Comparison of ENCODE assay signal across 16 cellular contexts in genomic region chr7:102698962-102699750, GRCh38. TPM values are rescaled to one million over a fixed set of nuclear protein-coding genes. Genes with fewer than 3 reads are reported as not detected.
A peak's percentile ranks its signal among the peaks of the same experiment; 100 is the strongest.
DNase-seq lines count a peak whose midpoint lies in the region; ATAC-seq and TF ChIP-seq lines count a peak whose summit lies in the region.
"Not testable (repeated sequence)": the region's sequence is repeated elsewhere in the genome, so short reads cannot be mapped to it uniquely, and the experiment has no call there.
"Had no signal": no experiment of that assay in that cellular context is flagged by ENCODE, and none has a peak within 500 bp of the region (broad histone marks: within the 10 kb centered on the region; RNA-seq: fewer than 3 reads in every experiment).

No MANE protein-coding gene starts in this region.

- not testable (repeated sequence) for H3K4me3 ChIP-seq in HEK293 (ENCODE audit: low read depth, low read length); PC-3 (ENCODE audit: low read length); mammary epithelial cell (replicated peaks in 1 of 3; ENCODE audit: insufficient read depth in 1 of 3, low read depth in 2 of 3, low read length in 3 of 3)

- not testable (repeated sequence) for BruUV-seq in PC-3 (replicated peaks; lab: Mats Ljungman, UMichigan); mammary epithelial cell (replicated peaks; lab: Mats Ljungman, UMichigan)

- WGBS in mammary epithelial cell (ENCODE audit: low coverage, missing lambda C conversion rate), result 65% methylated on average over 9 of the region's 9 CpGs

- peak; percentile 43; the same call in 1 of the 2 replicates for ATAC-seq in PC-3
- ATAC-seq in foreskin keratinocyte, result peak; percentile 80

- H4K20me1 ChIP-seq in PC-3 (ENCODE audit: low read length); mammary epithelial cell (ENCODE audit: insufficient read depth, low read length): not testable (repeated sequence)

- not testable (repeated sequence) for H3K4me1 ChIP-seq in HEK293 (ENCODE audit: control insufficient read depth, insufficient read depth, low read length); PC-3 (ENCODE audit: insufficient read depth, low read length); mammary epithelial cell (ENCODE audit: insufficient read depth, low read length); foreskin keratinocyte

- dilution Hi-C loops in mammary epithelial cell (cut with HindIII; ENCODE audit: low sequenced_read_pairs), result not testable (repeated sequence)

- DNase-seq in M059J (ENCODE audit: low read depth) (peak; percentile 10), PC-3 (peak; percentile 52), RWPE1 (ENCODE audit: low spot score) (peak; percentile 5), mammary epithelial cell (peak; percentile 8), foreskin keratinocyte (peak in 1 of 2 donors; percentile 33), putamen (ENCODE audit: low spot score) (peak; percentile 0)

- not testable (repeated sequence) for H3F3A ChIP-seq in PC-3 (ENCODE audit: low read length, unreplicated experiment)

- TF ChIP-seq CTCF in HEK293 (tag by site-specific recombination; IDR thresholded peaks at IDR 0.05); PC-3 (conservative IDR thresholded peaks at IDR 0.05; ENCODE audit: low read depth, low read length); RWPE1 (conservative IDR thresholded peaks at IDR 0.05; ENCODE audit: low read depth); mammary epithelial cell (conservative IDR thresholded peaks at IDR 0.05 in 1 of 2, IDR thresholded peaks at IDR 0.05 in 1 of 2; ENCODE audit: extremely low read depth in 1 of 2, insufficient read depth in 1 of 2, low read depth in 1 of 2, low read length in 2 of 2); foreskin keratinocyte (conservative IDR thresholded peaks at IDR 0.05): not testable (repeated sequence)

- CTCF ChIA-PET in HEK293 (lab: Yijun Ruan, JAX); PC-3 (lab: Charles Lee); RWPE1 (lab: Yijun Ruan, JAX); mammary epithelial cell (lab: Charles Lee; ENCODE audit: low non-redundant PET): not testable (repeated sequence)

- H3K27ac ChIP-seq in HEK293 (ENCODE audit: extremely low read depth, low read depth, low read length); PC-3 (ENCODE audit: low read length); RWPE1; mammary epithelial cell (ENCODE audit: insufficient read depth, low read depth, low read length); foreskin keratinocyte: not testable (repeated sequence)

- H3K4me2 ChIP-seq in PC-3 (ENCODE audit: low read length), result peak overlapping the region; percentile 22; the same call in 1 of the 2 replicates
- H3K4me2 ChIP-seq in mammary epithelial cell (ENCODE audit: insufficient read depth, low read depth, low read length), result not testable (repeated sequence)

- intact Hi-C loops in PC-3 (cut with micrococcal nuclease); mammary epithelial cell (cut with micrococcal nuclease): not testable (repeated sequence)

- H3K9me2 ChIP-seq in PC-3 (replicated peaks; ENCODE audit: low read length), result not testable (repeated sequence)

- not testable (repeated sequence) for H3K79me2 ChIP-seq in PC-3 (ENCODE audit: low read length); mammary epithelial cell (ENCODE audit: insufficient read depth, low read length)

- not testable (repeated sequence) for H3K9me3 ChIP-seq in HEK293 (ENCODE audit: control insufficient read depth, insufficient read depth, low read depth, low read length); PC-3 (ENCODE audit: low read length); mammary epithelial cell (replicated peaks; ENCODE audit: insufficient read depth, low read length)

- not testable (repeated sequence) for H3K9ac ChIP-seq in PC-3 (ENCODE audit: low read length); mammary epithelial cell (ENCODE audit: insufficient read depth, low read length)

- not testable (repeated sequence) for H2AFZ ChIP-seq in PC-3 (ENCODE audit: low read length); mammary epithelial cell (ENCODE audit: low read depth, low read length)

- POLR2A ChIA-PET in HEK293 (lab: Yijun Ruan, JAX); PC-3 (lab: Charles Lee; ENCODE audit: unreplicated experiment); RWPE1 (lab: Yijun Ruan, JAX; ENCODE audit: low non-redundant PET): not testable (repeated sequence)

- not testable (repeated sequence) for H3K27me3 ChIP-seq in PC-3 (ENCODE audit: low read length); mammary epithelial cell (ENCODE audit: insufficient read depth, low read length); foreskin keratinocyte

- in situ Hi-C loops in mammary epithelial cell (cut with MboI; ENCODE audit: low sequenced_read_pairs in 2 of 2), result not testable (repeated sequence)

- not testable (repeated sequence) for H3K36me3 ChIP-seq in HEK293 (ENCODE audit: control insufficient read depth in 2 of 2, insufficient read depth in 1 of 2, low read length in 2 of 2); PC-3 (ENCODE audit: low read depth, low read length); mammary epithelial cell (ENCODE audit: insufficient read depth, low read length)

TF ChIP-seq in HEK293, 187 proteins besides CTCF, POLR2A, EP300 and RAD21:
- TF ChIP-seq ZNF629 (tag by site-specific recombination; IDR thresholded peaks at IDR 0.05) (peak; percentile 63), ZBTB21 (tag by site-specific recombination; IDR thresholded peaks at IDR 0.05) (0 out of 2 replicates have a peak, but pooled peaks have one; percentile 30)
TF ChIP-seq in HEK293: peak in this region for 2; not testable (repeated sequence) for 185.

RNA-seq across cellular contexts. Expression of gene POLR2J2, which starts 27.7 kb away (rescaled TPM):
- total RNA-seq in M059J (2014; rRNA removed; shearing (Covaris generic)), result 0.71 TPM in 1 of 2 replicates, not detected in the other
- total RNA-seq in PC-3 (2014; rRNA removed), result 3.6 and 4.1 TPM in 2 replicates
- total RNA-seq in mammary epithelial cell, result 10 to 100 TPM in 1 of 2 donors, 1 to 10 TPM in 1; 4.2 to 12.1 TPM
- 0.41 TPM for polyA plus RNA-seq in mammary epithelial cell
- not detected for polyA minus RNA-seq in mammary epithelial cell
- total RNA-seq in foreskin keratinocyte, result 1.4 and 5.9 TPM in 2 replicates
- polyA plus RNA-seq in foreskin keratinocyte, result 0.35 and 2.9 TPM in 2 replicates

RNA-seq across cellular contexts. Expression of gene SPDYE2B, which starts 49.0 kb away (rescaled TPM):
- not detected in 2 replicates for total RNA-seq in M059J (2014; rRNA removed; shearing (Covaris generic))
- total RNA-seq in PC-3 (2014; rRNA removed) (not detected in 2 replicates), mammary epithelial cell (not detected), foreskin keratinocyte (not detected in 2 replicates)
- polyA plus RNA-seq in mammary epithelial cell (not detected), foreskin keratinocyte (not detected in 2 replicates)
- polyA minus RNA-seq in mammary epithelial cell, result not detected
- total RNA-seq: CD4-positive, alpha-beta T cell; CD8-positive, alpha-beta memory T cell; GM12878; GM23248; H1; H9; HFFc6 had no signal
- polyA plus RNA-seq: A549, CD14-positive monocyte, GM23248, H1 had no signal

RNA-seq across cellular contexts. Expression of gene FAM185A, which starts 49.6 kb away (rescaled TPM):
- total RNA-seq in M059J (2014; rRNA removed; shearing (Covaris generic)), result 4.6 and 8.3 TPM in 2 replicates
- total RNA-seq in PC-3 (2014; rRNA removed), result 10.0 and 12.8 TPM in 2 replicates
- 10 to 100 TPM in 1 of 2 donors, 1 to 10 TPM in 1; 8.9 to 13.8 TPM for total RNA-seq in mammary epithelial cell
- 4.5 TPM for polyA plus RNA-seq in mammary epithelial cell
- 11.3 TPM for polyA minus RNA-seq in mammary epithelial cell
- total RNA-seq in foreskin keratinocyte, result 4.4 and 5.2 TPM in 2 replicates
- 2.5 and 2.7 TPM in 2 replicates for polyA plus RNA-seq in foreskin keratinocyte

RNA-seq across cellular contexts. Expression of gene UPK3BL1, which starts 56.6 kb away (rescaled TPM):
- total RNA-seq in M059J (2014; rRNA removed; shearing (Covaris generic)), result 4.0 and 6.2 TPM in 2 replicates
- total RNA-seq in PC-3 (2014; rRNA removed), result 20.2 and 22.7 TPM in 2 replicates
- total RNA-seq in mammary epithelial cell, result 10 to 100 TPM in 1 of 2 donors, 1 to 10 TPM in 1; 9.8 to 19.8 TPM
- polyA plus RNA-seq in mammary epithelial cell, result 4.0 TPM
- polyA minus RNA-seq in mammary epithelial cell, result 19.0 TPM
- total RNA-seq in foreskin keratinocyte, result 10.6 and 21.7 TPM in 2 replicates
- 14.5 and 26.5 TPM in 2 replicates for polyA plus RNA-seq in foreskin keratinocyte
